In the genomic region with DNA sequence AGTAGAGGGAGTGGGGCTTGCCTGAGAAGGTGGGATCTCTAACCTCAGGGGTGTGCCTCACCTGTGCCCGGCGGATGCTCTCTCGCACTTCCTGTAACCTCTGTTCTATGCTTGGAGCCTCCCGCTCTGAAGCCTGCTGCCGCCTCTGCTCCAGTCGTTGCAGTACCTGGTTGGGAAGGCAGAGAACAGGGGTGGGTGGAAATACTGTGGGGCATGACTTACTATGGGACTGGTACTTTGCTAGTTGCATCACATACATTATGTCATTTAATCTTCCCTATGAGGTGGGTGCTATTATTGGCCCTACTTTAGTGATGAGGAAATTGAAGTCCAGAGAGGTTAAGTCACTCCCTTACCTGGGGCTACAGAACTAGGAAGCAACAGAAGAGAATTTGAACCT, we compare ENCODE assay signal across 18 cellular contexts.
"Had no signal": no experiment of that assay in that cellular context is flagged by ENCODE, and none has a peak within 500 bp of the region (broad histone marks: within the 10 kb centered on the region; RNA-seq: fewer than 3 reads in every experiment).

No MANE protein-coding gene starts in this region.

- ATAC-seq: left lobe of liver; natural killer cell treated with Interleukin-12 subunit alpha and Interleukin-12 subunit beta and Interleukin-15 and Interleukin-18, amount 100 ng/mL, for 72 hours; stimulated activated memory B cell treated with anti-CD40 and anti-IgM and Interleukin-4, amounts not matched to agents 10 μg/mL and 1 μg/mL and 100 μg/mL, for 72 hours had no signal

- H3K27me3 ChIP-seq: ascending aorta, sigmoid colon, thyroid gland, uterus had no signal

- H3K4me3 Mint-ChIP-seq: activated CD4-positive, alpha-beta memory T cell treated with anti-CD3 and anti-CD28 coated beads for 36 hours; activated naive CD4-positive, alpha-beta T cell treated with anti-CD3 and anti-CD28 coated beads, Interleukin-2, amount 10 ng/mL, durations not matched to agents 7 days and 5 days; dendritic cell treated with granulocyte-macrophage colony-stimulating factor and Interleukin-4, amounts not matched to agents 40 ng/mL and 50 ng/mL, for 4 days; mesothelial cell of epicardium; natural killer cell treated with Interleukin-12 subunit alpha and Interleukin-12 subunit beta and Interleukin-15 and Interleukin-18, amount 100 ng/mL, for 72 hours; stimulated activated memory B cell treated with anti-CD40 and anti-IgM and Interleukin-4, amounts not matched to agents 10 μg/mL and 1 μg/mL and 100 μg/mL, for 72 hours; T-helper 2 cell treated with Interferon-gamma antibody and Interleukin-4, amounts not matched to agents 5 μg/mL and 100 μg/mL, for 36 hours had no signal

- H3K27ac ChIP-seq: ascending aorta, parathyroid adenoma, sigmoid colon, thyroid gland, uterus had no signal

- H3K4me3 ChIP-seq: ascending aorta, lung, sigmoid colon, thyroid gland, uterus had no signal

- H3K9ac ChIP-seq: parathyroid adenoma had no signal

- H3K9me3 ChIP-seq: ascending aorta, sigmoid colon, thyroid gland, uterus had no signal

- H3K27me3 Mint-ChIP-seq: activated CD4-positive, alpha-beta memory T cell treated with anti-CD3 and anti-CD28 coated beads for 36 hours; activated naive CD4-positive, alpha-beta T cell treated with anti-CD3 and anti-CD28 coated beads, Interleukin-2, amount 10 ng/mL, durations not matched to agents 7 days and 5 days; dendritic cell treated with granulocyte-macrophage colony-stimulating factor and Interleukin-4, amounts not matched to agents 40 ng/mL and 50 ng/mL, for 4 days; natural killer cell treated with Interleukin-12 subunit alpha and Interleukin-12 subunit beta and Interleukin-15 and Interleukin-18, amount 100 ng/mL, for 72 hours; stimulated activated memory B cell treated with anti-CD40 and anti-IgM and Interleukin-4, amounts not matched to agents 10 μg/mL and 1 μg/mL and 100 μg/mL, for 72 hours had no signal

- H3K27ac Mint-ChIP-seq: activated CD4-positive, alpha-beta memory T cell treated with anti-CD3 and anti-CD28 coated beads for 36 hours; activated naive CD4-positive, alpha-beta T cell treated with anti-CD3 and anti-CD28 coated beads, Interleukin-2, amount 10 ng/mL, durations not matched to agents 7 days and 5 days; dendritic cell treated with granulocyte-macrophage colony-stimulating factor and Interleukin-4, amounts not matched to agents 40 ng/mL and 50 ng/mL, for 4 days; mesothelial cell of epicardium; T-helper 2 cell treated with Interferon-gamma antibody and Interleukin-4, amounts not matched to agents 5 μg/mL and 100 μg/mL, for 36 hours had no signal

- H3K4me1 ChIP-seq: uterus had no signal

- DNase-seq: activated CD4-positive, alpha-beta memory T cell treated with anti-CD3 and anti-CD28 coated beads for 36 hours; activated effector memory CD4-positive, alpha-beta T cell treated with Interleukin-2 at 50 U/mL for 16 hours; effector CD8-positive, alpha-beta T cell; foreskin fibroblast; sigmoid colon; stimulated activated CD4-positive, alpha-beta T cell treated with anti-CD3 and anti-CD28 coated beads, Interleukin-4, amount 100 ng/mL, for 24 hours; thyroid gland; uterus had no signal

- H3K36me3 ChIP-seq: uterus had no signal

- H2AFZ ChIP-seq: parathyroid adenoma had no signal

- H3K9me3 Mint-ChIP-seq: activated CD4-positive, alpha-beta memory T cell treated with anti-CD3 and anti-CD28 coated beads for 36 hours; activated naive CD4-positive, alpha-beta T cell treated with anti-CD3 and anti-CD28 coated beads, Interleukin-2, amount 10 ng/mL, durations not matched to agents 7 days and 5 days; dendritic cell treated with granulocyte-macrophage colony-stimulating factor and Interleukin-4, amounts not matched to agents 40 ng/mL and 50 ng/mL, for 4 days; mesothelial cell of epicardium; natural killer cell treated with Interleukin-12 subunit alpha and Interleukin-12 subunit beta and Interleukin-15 and Interleukin-18, amount 100 ng/mL, for 72 hours; stimulated activated memory B cell treated with anti-CD40 and anti-IgM and Interleukin-4, amounts not matched to agents 10 μg/mL and 1 μg/mL and 100 μg/mL, for 72 hours; T-helper 2 cell treated with Interferon-gamma antibody and Interleukin-4, amounts not matched to agents 5 μg/mL and 100 μg/mL, for 36 hours had no signal
